Comparison of ENCODE assay signal across 23 cellular contexts in the genomic region with DNA sequence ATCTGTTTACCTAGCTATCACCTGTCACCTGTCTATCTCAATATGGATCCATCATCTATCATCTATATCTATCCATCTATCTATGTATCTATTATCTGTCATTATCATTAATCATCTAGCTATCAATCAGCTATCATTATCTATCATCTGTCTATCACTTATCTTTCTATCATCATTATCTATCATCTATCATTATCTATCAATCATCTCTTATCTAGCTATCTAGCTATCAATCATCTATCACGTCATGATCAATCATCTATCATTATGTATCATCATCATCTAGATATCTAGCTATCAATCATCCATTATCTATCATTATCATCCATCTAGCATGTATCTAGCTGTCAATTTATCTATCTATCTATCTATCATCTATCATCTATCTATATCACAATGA. TPM values are rescaled to one million over a fixed set of nuclear protein-coding genes. Genes with fewer than 3 reads are reported as not detected.
DNase-seq lines count a peak whose midpoint lies in the region; ATAC-seq, FAIRE-seq and TF ChIP-seq lines count a peak whose summit lies in the region.
"Had no signal": no experiment of that assay in that cellular context is flagged by ENCODE, and none has a peak within 500 bp of the region (broad histone marks: within the 10 kb centered on the region; RNA-seq: fewer than 3 reads in every experiment).

No MANE protein-coding gene starts in this region.

- no peak overlapping the region for H3K4me2 ChIP-seq in astrocyte (ENCODE audit: low read length)
- H3K4me2 ChIP-seq: A549 had no signal

- H3K79me2 ChIP-seq in astrocyte (ENCODE audit: insufficient read depth, low read length), result no peaks in the 10 kb centered on the region

- H3K27me3 ChIP-seq in astrocyte (ENCODE audit: insufficient read depth, low read length), result no peaks in the 10 kb centered on the region
- H3K27me3 ChIP-seq in pancreas, result no peaks in the 10 kb centered on the region
- H3K27me3 ChIP-seq in small intestine (ENCODE audit: control insufficient read depth in 2 of 2, insufficient read depth in 2 of 2, low read length in 2 of 2), result no peaks in the 10 kb centered on the region
- H3K27me3 ChIP-seq: BE2C; BLaER1 treated with 17β-estradiol and CSF1 and Interleukin-3, amounts not matched to agents 10 nM and 100 nM had no signal

- no peak overlapping the region for H2AFZ ChIP-seq in astrocyte (ENCODE audit: low read depth, low read length)

- DNase-seq in Calu3 (no peak), astrocyte (ENCODE audit: low read depth) (no peak), kidney (no peak), pancreas (no peak), NCI-H1105 (lab: John Stamatoyannopoulos, UW) (no peak), small intestine (no peak), SHP77 treated with DMSO at 0.1 percent for 48 hours (lab: John Stamatoyannopoulos, UW) (no peak)
- DNase-seq: 8988T; ACHN; AML-193; BE2C; CD4-positive, alpha-beta T cell; CD8-positive, alpha-beta memory T cell; DND-41; GOT3 had no signal

- no peak overlapping the region for H3K4me3 ChIP-seq in astrocyte (ENCODE audit: insufficient read depth, low read depth, low read length)
- H3K4me3 ChIP-seq in kidney (ENCODE audit: low read length in 2 of 2), result no peak overlapping the region
- no peak overlapping the region for H3K4me3 ChIP-seq in pancreas
- H3K4me3 ChIP-seq in small intestine (ENCODE audit: low read depth in 1 of 2, low read length in 2 of 2), result no peak overlapping the region
- H3K4me3 ChIP-seq: A549; BLaER1 treated with 17β-estradiol and CSF1 and Interleukin-3, amounts not matched to agents 10 nM and 100 nM; GM12878; HAP-1 had no signal

- 43 to 61% methylated on average over 1 of the region's 1 CpG for WGBS in pancreas, 2 donors
- 70 to 78% (median 75%) methylated on average over 1 of the region's 1 CpG for WGBS in small intestine, 3 donors

- H3K27me3 Mint-ChIP-seq in Calu3 (ENCODE audit: unreplicated experiment), result no peaks in the 10 kb centered on the region
- no peaks in the 10 kb centered on the region for H3K27me3 Mint-ChIP-seq in astrocyte (ENCODE audit: low read depth, unreplicated experiment)
- H3K27me3 Mint-ChIP-seq: CD4-positive, alpha-beta T cell; CD8-positive, alpha-beta memory T cell had no signal

- peaks cover 17% of the 10 kb centered on the region for H3K36me3 Mint-ChIP-seq in Calu3 (ENCODE audit: insufficient read depth, unreplicated experiment)
- H3K36me3 Mint-ChIP-seq in astrocyte (ENCODE audit: low read depth, unreplicated experiment), result peaks cover 3% of the 10 kb centered on the region

- H3K9me3 ChIP-seq in astrocyte (ENCODE audit: insufficient read depth, low read depth, low read length) (no peaks in the 10 kb centered on the region), kidney (ENCODE audit: control insufficient read depth in 1 of 2, low read length in 2 of 2) (no peaks in the 10 kb centered on the region), pancreas (no peaks in the 10 kb centered on the region), small intestine (ENCODE audit: control insufficient read depth, low read depth) (no peaks in the 10 kb centered on the region)
- H3K9me3 ChIP-seq: A549, BE2C, HAP-1 had no signal

- H3K36me3 ChIP-seq in astrocyte (ENCODE audit: insufficient read depth, low read length) (no peaks in the 10 kb centered on the region), kidney (ENCODE audit: control insufficient read depth in 1 of 2, insufficient read depth in 2 of 2, low read length in 2 of 2) (peaks cover 0 to 5% of the 10 kb centered on the region in 2 donors), pancreas (peaks cover 0 to 27% (median 12%) of the 10 kb centered on the region in 3 donors), small intestine (ENCODE audit: control insufficient read depth in 2 of 2, insufficient read depth in 2 of 2, low read length in 2 of 2) (peaks cover 0 to 5% of the 10 kb centered on the region in 2 donors)
- H3K36me3 ChIP-seq: BE2C, HAP-1 had no signal

- TF ChIP-seq CTCF in Calu3 (IDR thresholded peaks at IDR 0.05; ENCODE audit: unreplicated experiment) (no peak), astrocyte (IDR thresholded peaks at IDR 0.05; ENCODE audit: insufficient read depth, low read depth, low read length) (no peak), kidney (IDR thresholded peaks at IDR 0.05; ENCODE audit: borderline replicate concordance, extremely low read depth, insufficient read depth) (no peak), pancreas (IDR thresholded peaks at IDR 0.05) (no peak)

- H4K20me1 ChIP-seq in astrocyte (ENCODE audit: insufficient read depth, low read length), result no peaks in the 10 kb centered on the region
- H4K20me1 ChIP-seq: BLaER1 treated with 17β-estradiol and CSF1 and Interleukin-3, amounts not matched to agents 10 nM and 100 nM had no signal

- H3K27ac ChIP-seq in astrocyte (ENCODE audit: low read depth, low read length), result no peak overlapping the region
- no peak overlapping the region for H3K27ac ChIP-seq in kidney (ENCODE audit: low read depth in 2 of 2, low read length in 2 of 2)
- no peak overlapping the region for H3K27ac ChIP-seq in pancreas
- no peak overlapping the region for H3K27ac ChIP-seq in small intestine (ENCODE audit: low read depth in 1 of 2, low read length in 1 of 2)
- H3K27ac ChIP-seq: A549; BLaER1 treated with 17β-estradiol and CSF1 and Interleukin-3, amounts not matched to agents 10 nM and 100 nM had no signal

- H3K9ac ChIP-seq in astrocyte (ENCODE audit: low read length) (no peak overlapping the region), kidney (ENCODE audit: low read length in 2 of 2) (no peak overlapping the region)
- H3K9ac ChIP-seq: BLaER1 treated with 17β-estradiol and CSF1 and Interleukin-3, amounts not matched to agents 10 nM and 100 nM had no signal

- peak overlapping the region; percentile 18 for H3K27ac Mint-ChIP-seq in Calu3 (ENCODE audit: unreplicated experiment)
- H3K27ac Mint-ChIP-seq in astrocyte (ENCODE audit: unreplicated experiment), result no peak overlapping the region
- H3K27ac Mint-ChIP-seq: CD4-positive, alpha-beta T cell; CD8-positive, alpha-beta memory T cell had no signal

- intact Hi-C loops in Calu3 (cut with micrococcal nuclease; ENCODE audit: unreplicated experiment) (no loop called here), kidney (cut with DNase I) (no loop called here), pancreas (cut with DNase I) (no loop called here)

- CTCF ChIA-PET in Calu3 (lab: Charles Lee), result no interaction called here

- H3K4me3 Mint-ChIP-seq in Calu3 (ENCODE audit: low read depth, unreplicated experiment) (no peak overlapping the region), astrocyte (ENCODE audit: unreplicated experiment) (no peak overlapping the region)
- H3K4me3 Mint-ChIP-seq: CD14-positive monocyte; CD4-positive, alpha-beta T cell; CD8-positive, alpha-beta memory T cell had no signal

- BruUV-seq in Calu3 (replicated peaks; lab: Mats Ljungman, UMichigan), result no TSS peak

- no peak for ATAC-seq in pancreas
- ATAC-seq: A549, GM12878 had no signal

- H3K9me3 Mint-ChIP-seq in Calu3 (ENCODE audit: low read depth, unreplicated experiment) (peaks cover 3% of the 10 kb centered on the region), astrocyte (ENCODE audit: unreplicated experiment) (no peaks in the 10 kb centered on the region)
- H3K9me3 Mint-ChIP-seq: CD4-positive, alpha-beta T cell; CD8-positive, alpha-beta memory T cell had no signal

- H3K4me1 ChIP-seq in astrocyte (ENCODE audit: insufficient read depth, low read length) (no peaks in the 10 kb centered on the region), kidney (ENCODE audit: control insufficient read depth in 1 of 2, insufficient read depth in 1 of 2, low read depth in 1 of 2, low read length in 2 of 2) (no peaks in the 10 kb centered on the region), pancreas (no peaks in the 10 kb centered on the region), small intestine (ENCODE audit: control insufficient read depth in 2 of 2, insufficient read depth in 1 of 2, low read depth in 1 of 2, low read length in 1 of 2) (no peaks in the 10 kb centered on the region)
- H3K4me1 ChIP-seq: A549, BE2C, HAP-1 had no signal

- H3K4me1 Mint-ChIP-seq in Calu3 (ENCODE audit: low read depth, unreplicated experiment), result no peaks in the 10 kb centered on the region
- H3K4me1 Mint-ChIP-seq in astrocyte (ENCODE audit: low read depth, unreplicated experiment), result no peaks in the 10 kb centered on the region
- H3K4me1 Mint-ChIP-seq: CD8-positive, alpha-beta memory T cell had no signal

- FAIRE-seq in astrocyte (lab: Jason Lieb, UNC) (peak; percentile 78), kidney (lab: Jason Lieb, UNC) (peak; percentile 62), pancreas (lab: Jason Lieb, UNC) (peak; percentile 77), small intestine (lab: Jason Lieb, UNC) (no peak)
- FAIRE-seq: G401.6, GM12878, GM19239, H54 had no signal

RNA-seq across cellular contexts. Expression of a gene that starts 7.9 kb away (rescaled TPM):
- total RNA-seq in Calu3 (2022) (42.0 and 47.8 TPM in 2 replicates), astrocyte (7.3 and 9.2 TPM in 2 replicates), kidney (106 TPM), pancreas (10 to 100 TPM; 29.8 to 67.0 (median 52.2) TPM)
- polyA plus RNA-seq in kidney (ENCODE audit: insufficient read depth, low read depth, low replicate concordance) (35.4 TPM), pancreas (10 to 100 TPM; 17.8 to 35.7 TPM), small intestine (10 to 100 TPM; 12.3 to 16.9 (median 14.1) TPM)
